Comparison of ENCODE assay signal across 22 cellular contexts in the genomic region with DNA sequence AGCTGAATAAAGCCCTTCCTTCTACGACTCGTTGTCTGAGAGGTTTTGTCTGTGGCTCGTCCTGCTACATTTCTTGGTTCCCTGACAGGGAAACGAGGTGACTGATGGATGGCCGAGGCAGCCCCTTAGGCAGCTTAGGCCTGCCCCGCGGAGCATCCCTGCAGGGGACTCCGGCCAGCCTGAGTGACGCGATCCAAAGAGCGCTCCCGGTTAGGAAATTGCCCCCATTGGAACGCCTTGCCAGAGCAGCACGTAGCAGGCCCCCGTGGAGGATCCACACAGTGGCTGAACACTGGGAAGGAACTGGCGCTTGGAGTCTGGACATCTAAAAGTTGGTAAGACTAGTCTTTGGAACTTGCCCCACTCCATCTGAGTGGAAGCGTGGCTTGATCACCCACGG.
DNase-seq lines count a peak whose midpoint lies in the region; ATAC-seq and TF ChIP-seq lines count a peak whose summit lies in the region.
"Had no signal": no experiment of that assay in that cellular context is flagged by ENCODE, and none has a peak within 500 bp of the region (broad histone marks: within the 10 kb centered on the region; RNA-seq: fewer than 3 reads in every experiment).

No MANE protein-coding gene starts in this region.

- H3K9ac ChIP-seq in SU-DHL-6 (ENCODE audit: low read length), result peak overlapping the region; percentile 99
- H3K9ac ChIP-seq: SK-N-SH had no signal

- no peak overlapping the region for H2AFZ ChIP-seq in SU-DHL-6 (ENCODE audit: low read depth, low read length, severe bottlenecking)

- H3K27ac ChIP-seq in SU-DHL-6 (ENCODE audit: low read depth, low read length), result peak overlapping the region; percentile 97
- H3K27ac ChIP-seq: brain microvascular endothelial cell, testis had no signal

- H3K9me3 ChIP-seq in SU-DHL-6 (ENCODE audit: insufficient read depth, low read length), result no peaks in the 10 kb centered on the region
- H3K9me3 ChIP-seq: MG63, SK-N-SH, testis had no signal

- DNase-seq in islet precursor cell (peak; percentile 77), renal cortical epithelial cell (ENCODE audit: low read depth) (peak; percentile 20), immature natural killer cell (no peak), glutamatergic neuron (no peak), NAMALWA (ENCODE audit: low spot score) (no peak)
- DNase-seq: activated CD4-positive, alpha-beta T cell treated with anti-CD3 and anti-CD28 coated beads for 36 hours; activated CD8-positive, alpha-beta memory T cell treated with anti-CD3 and anti-CD28 coated beads, Interleukin-2, amount 10 ng/mL, durations not matched to agents 7 days and 5 days; activated naive CD8-positive, alpha-beta T cell treated with anti-CD3 and anti-CD28 coated beads, Interleukin-2, amount 10 ng/mL, durations not matched to agents 7 days and 5 days; brain microvascular endothelial cell; CD8-positive, alpha-beta memory T cell; foreskin fibroblast; hippocampal formation; MG63; midbrain; NCI-H1694 treated with DMSO at 0.1 percent for 48 hours; SK-N-SH; T-helper 9 cell; testis had no signal

- no peaks in the 10 kb centered on the region for H3K4me1 Mint-ChIP-seq in immature natural killer cell
- H3K4me1 Mint-ChIP-seq in glutamatergic neuron (ENCODE audit: low read depth, unreplicated experiment), result peaks cover 1% of the 10 kb centered on the region
- H3K4me1 Mint-ChIP-seq: activated CD4-positive, alpha-beta T cell treated with anti-CD3 and anti-CD28 coated beads for 36 hours; activated CD8-positive, alpha-beta memory T cell treated with anti-CD3 and anti-CD28 coated beads, Interleukin-2, amount 10 ng/mL, durations not matched to agents 7 days and 5 days; activated naive CD8-positive, alpha-beta T cell treated with anti-CD3 and anti-CD28 coated beads, Interleukin-2, amount 10 ng/mL, durations not matched to agents 7 days and 5 days; CD8-positive, alpha-beta memory T cell had no signal

- H3F3A ChIP-seq in SU-DHL-6 (ENCODE audit: insufficient read depth), result peaks cover 55% of the 10 kb centered on the region

- H3K4me2 ChIP-seq in SU-DHL-6 (ENCODE audit: low read depth, low read length, poor library complexity, severe bottlenecking), result peak overlapping the region; percentile 83
- H3K4me2 ChIP-seq: SK-N-SH had no signal

- ATAC-seq in GM19463 (IDR thresholded peaks at IDR 0.05; ENCODE audit: unreplicated experiment), result peak; percentile 4
- ATAC-seq: activated CD4-positive, alpha-beta T cell treated with anti-CD3 and anti-CD28 coated beads for 36 hours; activated CD8-positive, alpha-beta memory T cell treated with anti-CD3 and anti-CD28 coated beads, Interleukin-2, amount 10 ng/mL, durations not matched to agents 7 days and 5 days; HCT116; left colon had no signal

- H3K79me2 ChIP-seq in SU-DHL-6 (ENCODE audit: insufficient read depth, low read length), result peaks cover 51% of the 10 kb centered on the region

- no peaks in the 10 kb centered on the region for H3K27me3 ChIP-seq in SU-DHL-6 (ENCODE audit: low read length)
- H3K27me3 ChIP-seq: brain microvascular endothelial cell, MG63, testis had no signal

- peaks cover 0 to 7% (median 0%) of the 10 kb centered on the region in 6 donors for H3K9me3 Mint-ChIP-seq in immature natural killer cell
- peaks cover 2% of the 10 kb centered on the region for H3K9me3 Mint-ChIP-seq in glutamatergic neuron (ENCODE audit: unreplicated experiment)
- H3K9me3 Mint-ChIP-seq: activated naive CD8-positive, alpha-beta T cell treated with anti-CD3 and anti-CD28 coated beads, Interleukin-2, amount 10 ng/mL, durations not matched to agents 7 days and 5 days; CD8-positive, alpha-beta memory T cell had no signal

- TF ChIP-seq CTCF in SU-DHL-6 (IDR thresholded peaks at IDR 0.05; ENCODE audit: insufficient read depth, low read length, poor library complexity, severe bottlenecking), result no peak
- no peak for TF ChIP-seq CTCF in glutamatergic neuron (IDR thresholded peaks at IDR 0.05; ENCODE audit: partially characterized antibody, unreplicated experiment)

- peaks cover 0 to 3% (median 0%) of the 10 kb centered on the region in 3 donors for H3K36me3 Mint-ChIP-seq in immature natural killer cell
- H3K36me3 Mint-ChIP-seq in glutamatergic neuron (ENCODE audit: unreplicated experiment), result no peaks in the 10 kb centered on the region
- H3K36me3 Mint-ChIP-seq: activated CD8-positive, alpha-beta memory T cell treated with anti-CD3 and anti-CD28 coated beads, Interleukin-2, amount 10 ng/mL, durations not matched to agents 7 days and 5 days; activated naive CD8-positive, alpha-beta T cell treated with anti-CD3 and anti-CD28 coated beads, Interleukin-2, amount 10 ng/mL, durations not matched to agents 7 days and 5 days; CD8-positive, alpha-beta memory T cell had no signal

- H3K27me3 Mint-ChIP-seq in immature natural killer cell (ENCODE audit: low read depth in 3 of 3) (peaks cover 0 to 8% (median 0%) of the 10 kb centered on the region in 3 donors), glutamatergic neuron (ENCODE audit: unreplicated experiment) (peaks cover 2% of the 10 kb centered on the region)
- H3K27me3 Mint-ChIP-seq: activated CD4-positive, alpha-beta T cell treated with anti-CD3 and anti-CD28 coated beads for 36 hours; activated CD8-positive, alpha-beta memory T cell treated with anti-CD3 and anti-CD28 coated beads, Interleukin-2, amount 10 ng/mL, durations not matched to agents 7 days and 5 days; activated naive CD8-positive, alpha-beta T cell treated with anti-CD3 and anti-CD28 coated beads, Interleukin-2, amount 10 ng/mL, durations not matched to agents 7 days and 5 days; CD8-positive, alpha-beta memory T cell had no signal

- H3K27ac Mint-ChIP-seq in immature natural killer cell (no peak overlapping the region), glutamatergic neuron (ENCODE audit: unreplicated experiment) (no peak overlapping the region)
- H3K27ac Mint-ChIP-seq: activated CD4-positive, alpha-beta T cell treated with anti-CD3 and anti-CD28 coated beads for 36 hours; activated CD8-positive, alpha-beta memory T cell treated with anti-CD3 and anti-CD28 coated beads, Interleukin-2, amount 10 ng/mL, durations not matched to agents 7 days and 5 days; activated naive CD8-positive, alpha-beta T cell treated with anti-CD3 and anti-CD28 coated beads, Interleukin-2, amount 10 ng/mL, durations not matched to agents 7 days and 5 days; CD8-positive, alpha-beta memory T cell had no signal

- H4K20me1 ChIP-seq in SU-DHL-6 (ENCODE audit: low read depth, low read length), result no peaks in the 10 kb centered on the region

- no peaks in the 10 kb centered on the region for H3K36me3 ChIP-seq in SU-DHL-6 (ENCODE audit: low read length)
- H3K36me3 ChIP-seq: brain microvascular endothelial cell, MG63 had no signal

- H3K9me2 ChIP-seq in SU-DHL-6 (replicated peaks; ENCODE audit: insufficient read depth, low read length), result no peaks in the 10 kb centered on the region
- H3K9me2 ChIP-seq: SK-N-SH had no signal

- peak overlapping the region; percentile 78 for H3K4me3 ChIP-seq in SU-DHL-6 (ENCODE audit: insufficient read depth, low read length, poor library complexity, severe bottlenecking)
- H3K4me3 ChIP-seq: MG63, testis had no signal

- H3K4me3 Mint-ChIP-seq in immature natural killer cell, result no peak overlapping the region
- no peak overlapping the region for H3K4me3 Mint-ChIP-seq in glutamatergic neuron (ENCODE audit: unreplicated experiment)
- H3K4me3 Mint-ChIP-seq: activated CD4-positive, alpha-beta T cell treated with anti-CD3 and anti-CD28 coated beads for 36 hours; activated CD8-positive, alpha-beta memory T cell treated with anti-CD3 and anti-CD28 coated beads, Interleukin-2, amount 10 ng/mL, durations not matched to agents 7 days and 5 days; activated naive CD8-positive, alpha-beta T cell treated with anti-CD3 and anti-CD28 coated beads, Interleukin-2, amount 10 ng/mL, durations not matched to agents 7 days and 5 days; CD8-positive, alpha-beta memory T cell had no signal

Comparison
In these comparisons a context has a peak if more than half of its experiments do, and no peak if none do; other contexts are left out.
1. DNase-seq: peak in islet precursor cell (single experiment) and renal cortical epithelial cell (single experiment); none in immature natural killer cell (0 of 3), glutamatergic neuron (single experiment) and NAMALWA (single experiment).